8 cellular contexts compared by ENCODE assay signal in genomic region chr17:17494499-17495447, GRCh38. TPM values are rescaled to one million over a fixed set of nuclear protein-coding genes. Genes with fewer than 3 reads are reported as not detected.
DNase-seq lines count a peak whose midpoint lies in the region; ATAC-seq lines count a peak whose summit lies in the region.

No MANE protein-coding gene starts in this region.

- no peak for ATAC-seq in GM19351 (IDR thresholded peaks at IDR 0.05; ENCODE audit: unreplicated experiment)
- ATAC-seq in HG02623 (IDR thresholded peaks at IDR 0.05; ENCODE audit: unreplicated experiment): no peak
- ATAC-seq in GM18861 (IDR thresholded peaks at IDR 0.05; ENCODE audit: unreplicated experiment): no peak

- peaks cover 15% of the 10 kb centered on the region for H3K27me3 Mint-ChIP-seq in activated T-cell treated with anti-CD3 and anti-CD28 coated beads, Interleukin-2, amount 50 U/mL, for 24 hours

- peaks cover 19% of the 10 kb centered on the region for H3K4me1 Mint-ChIP-seq in activated T-cell treated with anti-CD3 and anti-CD28 coated beads, Interleukin-2, amount 50 U/mL, for 24 hours (ENCODE audit: low read depth)

- DNase-seq in NCI-H510A treated with DMSO at 0.1 percent for 48 hours (lab: John Stamatoyannopoulos, UW) (peak; percentile 34), NCI-H510A (lab: John Stamatoyannopoulos, UW) (no peak), foreskin melanocyte (peak; percentile 31), occipital lobe (lab: John Stamatoyannopoulos, UW) (peak; percentile 20)
- peak; percentile 56 for DNase-seq in activated T-cell treated with anti-CD3 and anti-CD28 coated beads, Interleukin-2, amount 50 U/mL, for 24 hours

- H3K4me3 Mint-ChIP-seq in activated T-cell treated with anti-CD3 and anti-CD28 coated beads, Interleukin-2, amount 50 U/mL, for 24 hours: peak overlapping the region; percentile 56

- no peaks in the 10 kb centered on the region for H3K9me3 Mint-ChIP-seq in activated T-cell treated with anti-CD3 and anti-CD28 coated beads, Interleukin-2, amount 50 U/mL, for 24 hours

- H3K36me3 Mint-ChIP-seq in activated T-cell treated with anti-CD3 and anti-CD28 coated beads, Interleukin-2, amount 50 U/mL, for 24 hours (ENCODE audit: low read depth): peaks cover 36% of the 10 kb centered on the region

- no peak overlapping the region for H3K27ac Mint-ChIP-seq in activated T-cell treated with anti-CD3 and anti-CD28 coated beads, Interleukin-2, amount 50 U/mL, for 24 hours

RNA-seq across cellular contexts. Expression of gene RASD1, which starts 1.4 kb away (rescaled TPM):
- 9.2 TPM for total RNA-seq in occipital lobe

RNA-seq across cellular contexts. Expression of gene MED9, which starts 18.0 kb away (rescaled TPM):
- 16.1 TPM for total RNA-seq in occipital lobe
